Comparison of ENCODE assay signal across 1 cellular context in genomic region chr2:159982842-159983785, GRCh38.
TF ChIP-seq lines count a peak whose summit lies in the region.

No MANE protein-coding gene starts in this region.

TF ChIP-seq in A549, 52 proteins besides CTCF, POLR2A, EP300 and RAD21 (continued from another document):
- TF ChIP-seq HES2 (IDR thresholded peaks at IDR 0.05) = no peak
- TF ChIP-seq ZSCAN20 (CRISPR knock-in tag; IDR thresholded peaks at IDR 0.05) = no peak
- no peak for TF ChIP-seq PHF8 (IDR thresholded peaks at IDR 0.05; ENCODE audit: borderline replicate concordance, low read depth)
